15 cellular contexts compared by ENCODE assay signal in genomic region chr6:133645000-133645619, GRCh38.
DNase-seq lines count a peak whose midpoint lies in the region; ATAC-seq and TF ChIP-seq lines count a peak whose summit lies in the region.
"Had no signal": no experiment of that assay in that cellular context is flagged by ENCODE, and none has a peak within 500 bp of the region (broad histone marks: within the 10 kb centered on the region; RNA-seq: fewer than 3 reads in every experiment).

No MANE protein-coding gene starts in this region.

- no peaks in the 10 kb centered on the region for H3K9me3 Mint-ChIP-seq in activated CD4-positive, alpha-beta memory T cell treated with anti-CD3 and anti-CD28 coated beads for 36 hours
- H3K9me3 Mint-ChIP-seq in activated T-helper 17 cell treated with anti-CD3 and anti-CD28 coated beads, Interleukin-2, amount 50 U/mL, for 72 hours, result no peaks in the 10 kb centered on the region
- H3K9me3 Mint-ChIP-seq: activated B cell treated with CpG ODN at 0.5 μM for 24 hours; naive B cell; stimulated activated effector memory CD8-positive, alpha-beta T cell treated with anti-CD3 and anti-CD28 coated beads, Interleukin-12 subunit alpha, Interleukin-12 subunit beta, amount 100 ng/mL, for 72 hours had no signal

- H3K4me1 Mint-ChIP-seq in activated CD4-positive, alpha-beta memory T cell treated with anti-CD3 and anti-CD28 coated beads for 36 hours (ENCODE audit: low read depth), result no peaks in the 10 kb centered on the region
- no peaks in the 10 kb centered on the region for H3K4me1 Mint-ChIP-seq in activated T-helper 17 cell treated with anti-CD3 and anti-CD28 coated beads, Interleukin-2, amount 50 U/mL, for 72 hours
- H3K4me1 Mint-ChIP-seq: activated B cell treated with CpG ODN at 0.5 μM for 24 hours; naive B cell; stimulated activated effector memory CD8-positive, alpha-beta T cell treated with anti-CD3 and anti-CD28 coated beads, Interleukin-12 subunit alpha, Interleukin-12 subunit beta, amount 100 ng/mL, for 72 hours had no signal

- intact Hi-C loops in activated CD4-positive, alpha-beta memory T cell treated with anti-CD3 and anti-CD28 coated beads for 36 hours (cut with micrococcal nuclease), result no loop called here

- DNase-seq in Daoy (ENCODE audit: low read depth) (peak; percentile 74), NCI-H2171 treated with DMSO at 0.1 percent for 48 hours (lab: John Stamatoyannopoulos, UW) (peak; percentile 80), epithelial cell of proximal tubule (ENCODE audit: low read depth) (peak; percentile 71), renal cortical epithelial cell (ENCODE audit: low read depth) (peak; percentile 86), NCI-H2107 treated with DMSO at 0.1 percent for 48 hours (lab: John Stamatoyannopoulos, UW; ENCODE audit: unreplicated experiment) (no peak)
- no peak for DNase-seq in activated CD4-positive, alpha-beta memory T cell treated with anti-CD3 and anti-CD28 coated beads for 36 hours
- DNase-seq: activated B cell treated with CpG ODN at 0.5 μM for 24 hours, Caco-2, cortex of kidney, hippocampal formation, naive B cell, NCI-H187 had no signal

- no peak overlapping the region for H3K27ac Mint-ChIP-seq in activated CD4-positive, alpha-beta memory T cell treated with anti-CD3 and anti-CD28 coated beads for 36 hours
- no peak overlapping the region for H3K27ac Mint-ChIP-seq in activated T-helper 17 cell treated with anti-CD3 and anti-CD28 coated beads, Interleukin-2, amount 50 U/mL, for 72 hours
- H3K27ac Mint-ChIP-seq: activated B cell treated with CpG ODN at 0.5 μM for 24 hours; stimulated activated effector memory CD8-positive, alpha-beta T cell treated with anti-CD3 and anti-CD28 coated beads, Interleukin-12 subunit alpha, Interleukin-12 subunit beta, amount 100 ng/mL, for 72 hours had no signal

- ATAC-seq in activated T-helper 17 cell treated with anti-CD3 and anti-CD28 coated beads, Interleukin-2, amount 50 U/mL, for 72 hours (replicated peaks), result no peak
- ATAC-seq in HG03378 (IDR thresholded peaks at IDR 0.05; ENCODE audit: unreplicated experiment), result no peak
- ATAC-seq: stimulated activated effector memory CD8-positive, alpha-beta T cell treated with anti-CD3 and anti-CD28 coated beads, Interleukin-12 subunit alpha, Interleukin-12 subunit beta, amount 100 ng/mL, for 72 hours had no signal

- CTCF ChIA-PET in activated CD4-positive, alpha-beta memory T cell treated with anti-CD3 and anti-CD28 coated beads for 36 hours (lab: Charles Lee), result no interaction called here

- POLR2A ChIA-PET in activated CD4-positive, alpha-beta memory T cell treated with anti-CD3 and anti-CD28 coated beads for 36 hours (lab: Charles Lee), result no interaction called here

- no peak overlapping the region for H3K4me3 ChIP-seq in epithelial cell of proximal tubule (ENCODE audit: low read depth, low read length)

- no peaks in the 10 kb centered on the region for H3K27me3 Mint-ChIP-seq in activated CD4-positive, alpha-beta memory T cell treated with anti-CD3 and anti-CD28 coated beads for 36 hours
- H3K27me3 Mint-ChIP-seq in activated T-helper 17 cell treated with anti-CD3 and anti-CD28 coated beads, Interleukin-2, amount 50 U/mL, for 72 hours, result peaks cover 4% of the 10 kb centered on the region
- H3K27me3 Mint-ChIP-seq: activated B cell treated with CpG ODN at 0.5 μM for 24 hours had no signal

- no peaks in the 10 kb centered on the region for H3K36me3 Mint-ChIP-seq in activated CD4-positive, alpha-beta memory T cell treated with anti-CD3 and anti-CD28 coated beads for 36 hours
- no peaks in the 10 kb centered on the region for H3K36me3 Mint-ChIP-seq in activated T-helper 17 cell treated with anti-CD3 and anti-CD28 coated beads, Interleukin-2, amount 50 U/mL, for 72 hours (ENCODE audit: low read depth)
- H3K36me3 Mint-ChIP-seq: naive B cell; stimulated activated effector memory CD8-positive, alpha-beta T cell treated with anti-CD3 and anti-CD28 coated beads, Interleukin-12 subunit alpha, Interleukin-12 subunit beta, amount 100 ng/mL, for 72 hours had no signal

- H3K4me3 Mint-ChIP-seq in activated CD4-positive, alpha-beta memory T cell treated with anti-CD3 and anti-CD28 coated beads for 36 hours, result no peak overlapping the region
- H3K4me3 Mint-ChIP-seq in activated T-helper 17 cell treated with anti-CD3 and anti-CD28 coated beads, Interleukin-2, amount 50 U/mL, for 72 hours, result no peak overlapping the region
- H3K4me3 Mint-ChIP-seq: activated B cell treated with CpG ODN at 0.5 μM for 24 hours; naive B cell; stimulated activated effector memory CD8-positive, alpha-beta T cell treated with anti-CD3 and anti-CD28 coated beads, Interleukin-12 subunit alpha, Interleukin-12 subunit beta, amount 100 ng/mL, for 72 hours had no signal

- TF ChIP-seq CTCF in epithelial cell of proximal tubule (conservative IDR thresholded peaks at IDR 0.05; ENCODE audit: low read depth, low read length), result no peak

Comparison
In these comparisons a context has a peak if more than half of its experiments do, and no peak if none do; other contexts are left out.
1. DNase-seq: peak in Daoy (single experiment), NCI-H2171 treated with DMSO at 0.1 percent for 48 hours (single experiment), epithelial cell of proximal tubule (single experiment) and renal cortical epithelial cell (single experiment); none in activated CD4-positive, alpha-beta memory T cell treated with anti-CD3 and anti-CD28 coated beads for 36 hours (single experiment) and NCI-H2107 treated with DMSO at 0.1 percent for 48 hours (single experiment).